23 cellular contexts compared by ENCODE assay signal in the genomic region with DNA sequence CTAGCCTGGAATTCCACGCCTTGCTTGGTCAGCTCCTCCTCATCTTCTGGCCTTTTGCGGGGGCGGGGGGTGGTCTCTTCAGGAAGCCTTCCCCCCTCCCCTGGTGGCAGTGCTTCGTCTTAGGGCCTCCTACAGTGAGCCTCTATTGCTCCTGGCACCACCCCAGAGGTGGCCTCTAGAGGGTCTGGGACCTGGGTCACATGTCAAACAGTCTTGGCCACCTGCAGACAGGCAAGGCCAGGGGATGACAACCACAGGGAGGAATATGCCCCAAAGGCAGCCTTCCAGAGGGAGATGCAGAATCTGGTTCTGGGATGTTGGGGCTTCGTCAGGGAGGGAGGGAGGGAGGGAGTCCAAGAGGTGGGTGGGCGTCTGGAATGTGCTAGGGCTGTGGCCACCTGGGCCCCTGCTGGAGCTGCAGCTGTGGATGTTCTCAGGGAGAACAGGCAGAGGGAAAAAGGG. TPM values are rescaled to one million over a fixed set of nuclear protein-coding genes. Genes with fewer than 3 reads are reported as not detected.
"Had no signal": no experiment of that assay in that cellular context is flagged by ENCODE, and none has a peak within 500 bp of the region (broad histone marks: within the 10 kb centered on the region; RNA-seq: fewer than 3 reads in every experiment).

No MANE protein-coding gene starts in this region.

- H3K27me3 ChIP-seq: colonic mucosa, hepatocyte, neural progenitor cell, right lobe of liver had no signal

- ATAC-seq: mucosa of descending colon, natural killer cell, psoas muscle, right lobe of liver had no signal

- DNase-seq: cerebellar nuclear complex; colonic mucosa; dermis blood vessel endothelial cell; endodermal cell; erythroblast; foreskin melanocyte; head of caudate nucleus; mammary epithelial cell; natural killer cell; occipital lobe; psoas muscle; retina; stimulated activated CD4-positive, alpha-beta T cell treated with anti-CD3 and anti-CD28 coated beads, Interleukin-2, amount 100 ng/mL, for 24 hours; stimulated activated naive CD4-positive, alpha-beta T cell; stomach; substantia nigra; trophoblast cell had no signal

- H3K4me1 ChIP-seq: colonic mucosa, psoas muscle had no signal

- H3K4me3 Mint-ChIP-seq: endodermal cell, natural killer cell, neural progenitor cell had no signal

- H3K36me3 Mint-ChIP-seq: natural killer cell, neural progenitor cell had no signal

- H3K4me2 ChIP-seq: hepatocyte, neural progenitor cell had no signal

- H3K27ac Mint-ChIP-seq: endodermal cell, natural killer cell, neural progenitor cell had no signal

- FAIRE-seq: endothelial cell of umbilical vein, urothelium cell line had no signal

- H3K36me3 ChIP-seq: colonic mucosa, neural progenitor cell, right lobe of liver, stomach had no signal

- H3K79me2 ChIP-seq: hepatocyte had no signal

- H3K9ac ChIP-seq: neural progenitor cell had no signal

- H3K4me3 ChIP-seq: colonic mucosa, hepatocyte, mucosa of descending colon, neural progenitor cell, psoas muscle, right lobe of liver, stomach had no signal

- H3K27ac ChIP-seq: colonic mucosa, hepatocyte, neural progenitor cell, psoas muscle, right lobe of liver, stomach had no signal

- H3K9me3 ChIP-seq: colonic mucosa, mucosa of descending colon, psoas muscle, right lobe of liver, stomach had no signal

- H2AFZ ChIP-seq: hepatocyte, neural progenitor cell had no signal

- H3K9me3 Mint-ChIP-seq: endodermal cell, natural killer cell, neural progenitor cell had no signal

RNA-seq across cellular contexts. Expression of gene SMPD3, which starts 50.6 kb away (rescaled TPM):
- total RNA-seq: endothelial cell of umbilical vein, mammary epithelial cell had no signal
- polyA plus RNA-seq: endothelial cell of umbilical vein, mammary epithelial cell had no signal
